Comparison of ENCODE assay signal across 1 cellular context in genomic region chr19:11066326-11066725, GRCh38.
TF ChIP-seq lines count a peak whose summit lies in the region.

No MANE protein-coding gene starts in this region.

TF ChIP-seq in IMR-90, 13 proteins besides CTCF, POLR2A, EP300 and RAD21:
- TF ChIP-seq FOS (IDR thresholded peaks at IDR 0.05; ENCODE audit: low read depth, low read length), result no peak
- no peak for TF ChIP-seq SMC3 (IDR thresholded peaks at IDR 0.05; ENCODE audit: low read depth, low read length)
- TF ChIP-seq ELK1 (IDR thresholded peaks at IDR 0.05; ENCODE audit: borderline replicate concordance, low read depth, low read length), result no peak
- TF ChIP-seq CHD1 (IDR thresholded peaks at IDR 0.05; ENCODE audit: low read depth, low read length), result no peak
- no peak for TF ChIP-seq BHLHE40 (IDR thresholded peaks at IDR 0.05; ENCODE audit: low read depth, low read length)
